9 cellular contexts compared by ENCODE assay signal in the genomic region with DNA sequence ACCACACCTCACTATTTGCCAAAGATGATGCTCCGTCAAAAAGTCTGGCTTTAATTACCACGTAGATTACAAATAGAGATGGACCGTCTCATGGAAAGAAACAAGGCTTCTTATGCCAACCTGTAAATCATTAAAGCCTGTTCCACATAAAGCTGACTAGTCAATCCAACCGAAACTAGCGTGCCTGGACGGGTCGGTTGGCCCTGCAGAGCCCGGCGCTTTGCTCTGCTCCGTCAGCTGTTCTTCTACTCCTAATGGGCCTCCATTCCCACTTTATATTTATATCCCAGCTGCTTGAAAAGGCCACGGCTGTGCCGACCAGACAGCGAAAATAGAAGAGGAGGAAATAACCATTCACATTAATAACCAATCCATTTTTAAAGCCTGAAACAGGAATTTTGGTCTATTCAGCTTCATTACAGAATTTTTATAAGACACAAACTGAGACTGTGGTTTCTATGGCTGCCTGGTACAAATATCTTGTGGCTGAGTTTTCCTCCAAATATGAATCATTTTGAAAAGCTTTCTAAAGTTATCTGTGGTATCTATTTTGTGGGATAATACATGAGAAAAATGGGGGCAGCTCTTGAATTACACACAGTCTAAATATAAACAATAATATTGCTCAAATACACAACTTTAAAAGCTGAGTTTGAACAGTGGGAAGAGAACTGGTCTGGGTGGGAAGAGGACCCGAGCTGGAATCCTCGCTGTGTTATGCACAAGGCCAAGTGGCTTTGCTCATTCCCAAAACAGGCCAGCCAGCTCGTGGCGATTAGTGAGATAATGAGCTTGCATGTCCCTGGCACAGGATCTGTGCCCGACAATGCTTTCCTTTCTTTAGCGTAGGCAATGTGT. TPM values are rescaled to one million over a fixed set of nuclear protein-coding genes. Genes with fewer than 3 reads are reported as not detected.
DNase-seq lines count a peak whose midpoint lies in the region; ATAC-seq and TF ChIP-seq lines count a peak whose summit lies in the region.
"Had no signal": no experiment of that assay in that cellular context is flagged by ENCODE, and none has a peak within 500 bp of the region (broad histone marks: within the 10 kb centered on the region; RNA-seq: fewer than 3 reads in every experiment).

No MANE protein-coding gene starts in this region.

- no peak overlapping the region for H3K4me3 ChIP-seq in PC-9
- no peak overlapping the region for H3K4me3 ChIP-seq in heart right ventricle
- no peak overlapping the region for H3K4me3 ChIP-seq in left ventricle myocardium inferior

- H3K4me2 ChIP-seq in PC-9, result no peak overlapping the region

- H3K27ac ChIP-seq in VCaP, result peak overlapping the region; percentile 48
- no peak overlapping the region for H3K27ac ChIP-seq in PC-9
- H3K27ac ChIP-seq in heart right ventricle, result no peak overlapping the region
- no peak overlapping the region for H3K27ac ChIP-seq in left ventricle myocardium inferior (replicated peaks)

- peak; percentile 50 for ATAC-seq in sciatic nerve
- no peak for ATAC-seq in heart right ventricle

- H3K9me3 ChIP-seq in PC-9 (ENCODE audit: insufficient read depth, low read depth) (no peaks in the 10 kb centered on the region), heart right ventricle (no peaks in the 10 kb centered on the region), left ventricle myocardium inferior (replicated peaks) (no peaks in the 10 kb centered on the region)

- H3K4me1 ChIP-seq in PC-9 (replicated peaks; ENCODE audit: insufficient read depth) (peaks cover 5% of the 10 kb centered on the region), heart right ventricle (peaks cover 0 to 10% (median 4%) of the 10 kb centered on the region in 9 donors), left ventricle myocardium inferior (peaks cover 10% of the 10 kb centered on the region)

- TF ChIP-seq CTCF in VCaP (conservative IDR thresholded peaks at IDR 0.05) (no peak), PC-9 (conservative IDR thresholded peaks at IDR 0.05) (no peak), heart right ventricle (IDR thresholded peaks at IDR 0.05) (no peak), left ventricle myocardium inferior (IDR thresholded peaks at IDR 0.05; ENCODE audit: borderline replicate concordance) (no peak)

- H3K27me3 ChIP-seq in PC-9 (ENCODE audit: insufficient read depth, low read depth) (no peaks in the 10 kb centered on the region), heart right ventricle (no peaks in the 10 kb centered on the region), left ventricle myocardium inferior (ENCODE audit: low read depth) (no peaks in the 10 kb centered on the region)

- peak; percentile 68 for DNase-seq in GM03348 (ENCODE audit: low spot score)
- peak; percentile 64 for DNase-seq in glomerular visceral epithelial cell (ENCODE audit: extremely low spot score)
- DNase-seq in sciatic nerve (ENCODE audit: low spot score), result no peak
- DNase-seq in PC-9, result no peak
- DNase-seq in SHP77 treated with DMSO at 0.1 percent for 48 hours (lab: John Stamatoyannopoulos, UW), result no peak
- DNase-seq in heart right ventricle, result no peak
- no peak for DNase-seq in left ventricle myocardium inferior
- DNase-seq: activated CD8-positive, alpha-beta memory T cell treated with anti-CD3 and anti-CD28 coated beads, Interleukin-2, amount 50 U/mL, for 48 hours had no signal

- H3F3A ChIP-seq in PC-9 (ENCODE audit: insufficient read depth, low read depth), result peaks cover 5% of the 10 kb centered on the region; the same call in 1 of the 2 replicates

- no TSS peak for BruUV-seq in PC-9 (replicated peaks; lab: Mats Ljungman, UMichigan)

- H3K9me2 ChIP-seq in PC-9 (ENCODE audit: insufficient read depth), result no peaks in the 10 kb centered on the region

- H3K79me2 ChIP-seq in PC-9 (ENCODE audit: low read depth), result no peaks in the 10 kb centered on the region

- 77 to 78% methylated on average over 19 of the region's 19 CpGs for WGBS in heart right ventricle, 2 donors

- no peak overlapping the region for H2AFZ ChIP-seq in PC-9

- CTCF ChIA-PET in PC-9 (lab: Charles Lee), result no interaction called here

- POLR2A ChIA-PET in PC-9 (lab: Charles Lee; ENCODE audit: unreplicated experiment), result interaction anchor here (0.6 kb wide), 1 partner anchor 402 kb away, joined by 5 read pairs; no protein-coding TSS in a partner anchor

- H4K20me1 ChIP-seq in PC-9 (ENCODE audit: insufficient read depth), result no peaks in the 10 kb centered on the region

- intact Hi-C loops in sciatic nerve (cut with DNase I), result no loop called here
- intact Hi-C loops in PC-9 (cut with micrococcal nuclease; ENCODE audit: unreplicated experiment), result no loop called here
- intact Hi-C loops in heart right ventricle (cut with DNase I), result no loop called here
- intact Hi-C loops in left ventricle myocardium inferior (cut with micrococcal nuclease), result no loop called here

- H3K36me3 ChIP-seq in PC-9 (ENCODE audit: low read depth) (no peaks in the 10 kb centered on the region), heart right ventricle (no peaks in the 10 kb centered on the region), left ventricle myocardium inferior (no peaks in the 10 kb centered on the region)

RNA-seq across cellular contexts. Expression of gene FAM124B, which starts 10.4 kb away (rescaled TPM):
- total RNA-seq in sciatic nerve (6.3 TPM), PC-9 (2021) (0.17 and 0.60 TPM in 2 replicates), heart right ventricle (1 to 10 TPM in 7 of 10 donors, under 1 TPM in 3; 0.62 to 3.9 (median 1.7) TPM), left ventricle myocardium inferior (1.1 TPM)
- 1 to 10 TPM in 1 of 2 donors, under 1 TPM in 1; 0.88 to 3.1 TPM for polyA plus RNA-seq in heart right ventricle

Comparison
In these comparisons a context has a peak if more than half of its experiments do, and no peak if none do; other contexts are left out.
1. DNase-seq: peak in GM03348 (single experiment) and glomerular visceral epithelial cell (single experiment); none in sciatic nerve (single experiment), PC-9 (0 of 2), SHP77 treated with DMSO at 0.1 percent for 48 hours (single experiment), heart right ventricle (0 of 2) and left ventricle myocardium inferior (single experiment).